8 cellular contexts compared by ENCODE assay signal in the genomic region with DNA sequence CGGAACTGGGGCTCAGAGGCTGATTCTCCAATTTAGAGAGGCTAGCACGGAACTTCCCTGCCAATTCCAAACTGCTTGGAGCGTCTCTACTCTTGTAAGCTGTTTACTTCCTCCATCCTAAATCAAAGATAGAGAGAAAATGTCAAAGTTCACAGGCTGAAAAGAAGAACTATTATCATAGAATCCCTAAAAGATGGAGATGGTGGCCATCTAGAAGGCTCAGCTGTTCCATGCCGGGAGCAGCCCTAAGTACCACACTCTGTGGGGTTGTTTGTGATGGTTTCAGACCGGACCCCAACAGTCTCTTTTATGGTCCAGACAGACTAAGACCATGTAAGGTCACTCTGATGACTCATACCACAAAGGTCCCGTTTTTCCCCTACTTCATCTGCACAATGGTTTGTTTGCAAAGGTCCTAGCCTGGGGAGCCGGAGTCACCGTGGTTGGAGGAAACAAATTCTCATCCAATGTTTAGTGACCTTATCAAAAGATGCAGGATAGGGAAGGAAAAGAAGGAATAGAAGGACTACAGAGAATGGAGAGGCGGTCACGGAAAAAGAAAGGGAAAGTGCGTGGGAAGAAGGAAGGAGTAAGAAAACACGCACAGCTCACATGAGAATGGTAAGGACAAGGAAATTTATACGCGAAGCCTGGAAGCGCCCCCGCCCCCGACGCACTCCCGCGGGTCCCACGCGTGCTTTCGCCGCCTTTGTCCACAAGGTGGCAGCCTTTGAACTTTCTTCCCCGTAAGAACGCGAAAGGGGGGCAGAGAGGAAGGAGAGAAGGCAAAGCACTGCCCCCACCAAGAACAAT. TPM values are rescaled to one million over a fixed set of nuclear protein-coding genes. Genes with fewer than 3 reads are reported as not detected.
DNase-seq lines count a peak whose midpoint lies in the region; ATAC-seq and TF ChIP-seq lines count a peak whose summit lies in the region.

No MANE protein-coding gene starts in this region.

- H3K4me1 ChIP-seq in liver (ENCODE audit: control insufficient read depth in 4 of 4, insufficient read depth in 4 of 4, low read length in 3 of 4): peaks cover 2 to 15% (median 10%) of the 10 kb centered on the region in 4 donors

- TF ChIP-seq CTCF in liver (IDR thresholded peaks at IDR 0.05; ENCODE audit: low read depth, low read length, missing input control): peak; percentile 60

- DNase-seq in stimulated activated CD4-positive, alpha-beta T cell treated with anti-CD3 and anti-CD28 coated beads, Interleukin-12 subunit alpha, Interleukin-12 subunit beta, amount 100 ng/mL, for 4 hours: peak; percentile 41
- no peak for DNase-seq in stimulated activated CD4-positive, alpha-beta T cell treated with anti-CD3 and anti-CD28 coated beads, Interleukin-1b, Interleukin-23, amount 100 ng/mL, for 48 hours
- DNase-seq in NCI-H128 (lab: John Stamatoyannopoulos, UW; ENCODE audit: unreplicated experiment) (peak; percentile 30), dedifferentiated amniotic fluid mesenchymal stem cell (ENCODE audit: extremely low spot score) (peak; percentile 78)
- peak; percentile 21 for DNase-seq in activated CD4-positive, CD25-positive, alpha-beta regulatory T cell treated with anti-CD3 and anti-CD28 coated beads, Interleukin-2, amount 50 U/mL, for 16 hours (ENCODE audit: low read depth, low spot score)
- DNase-seq in stimulated activated CD4-positive, alpha-beta T cell treated with anti-CD3 and anti-CD28 coated beads, Interleukin-4, amount 100 ng/mL, for 24 hours: peak; percentile 37

- H3K4me3 ChIP-seq in liver (ENCODE audit: low read depth in 1 of 3, low read length in 3 of 3): peak overlapping the region; percentile 22 to 68 (median 61)

- ATAC-seq in GM18519 (IDR thresholded peaks at IDR 0.05; ENCODE audit: low FRiP score, unreplicated experiment): no peak

- no peaks in the 10 kb centered on the region for H3K36me3 ChIP-seq in liver (ENCODE audit: control insufficient read depth in 4 of 4, insufficient read depth in 3 of 4, low read depth in 1 of 4, low read length in 3 of 4)

- H3K27ac ChIP-seq in liver (ENCODE audit: low read depth in 1 of 2, low read length in 2 of 2): no peak overlapping the region

- peaks cover 0 to 21% (median 1%) of the 10 kb centered on the region in 4 donors for H3K27me3 ChIP-seq in liver (ENCODE audit: control insufficient read depth in 4 of 4, insufficient read depth in 4 of 4, low read length in 3 of 4)

- H3K9me3 ChIP-seq in liver (ENCODE audit: control insufficient read depth in 4 of 4, low read length in 3 of 4): no peaks in the 10 kb centered on the region

- peak; percentile 59 to 72 for TF ChIP-seq RAD21 in liver (IDR thresholded peaks at IDR 0.05)

- WGBS in liver: 15% methylated on average over 27 of the region's 27 CpGs

- H3K9ac ChIP-seq in liver (ENCODE audit: low read depth in 1 of 2, low read length in 2 of 2): no peak overlapping the region

TF ChIP-seq in liver, 16 proteins besides CTCF, POLR2A, EP300 and RAD21:
- TF ChIP-seq REST (IDR thresholded peaks at IDR 0.05) (no peak), NR2F2 (IDR thresholded peaks at IDR 0.05) (peak; percentile 61)

RNA-seq across cellular contexts. Expression of gene ANTXR1, which starts 0.5 kb away (rescaled TPM):
- 1 to 10 TPM; 1.9 to 3.6 TPM for total RNA-seq in liver
- polyA plus RNA-seq in liver: 1 to 10 TPM in 1 of 2 donors, under 1 TPM in 1; 0.60 to 1.7 TPM

RNA-seq across cellular contexts. Expression of gene GKN1, which starts 38.1 kb away (rescaled TPM):
- total RNA-seq in liver: not detected
- not detected for polyA plus RNA-seq in liver

RNA-seq across cellular contexts. Expression of gene GKN2, which starts 59.8 kb away (rescaled TPM):
- total RNA-seq in liver: 1 to 10 TPM in 1 of 2 donors, not detected in 1; 9.1 TPM
- polyA plus RNA-seq in liver: not detected
